8 cellular contexts compared by ENCODE assay signal in the genomic region with DNA sequence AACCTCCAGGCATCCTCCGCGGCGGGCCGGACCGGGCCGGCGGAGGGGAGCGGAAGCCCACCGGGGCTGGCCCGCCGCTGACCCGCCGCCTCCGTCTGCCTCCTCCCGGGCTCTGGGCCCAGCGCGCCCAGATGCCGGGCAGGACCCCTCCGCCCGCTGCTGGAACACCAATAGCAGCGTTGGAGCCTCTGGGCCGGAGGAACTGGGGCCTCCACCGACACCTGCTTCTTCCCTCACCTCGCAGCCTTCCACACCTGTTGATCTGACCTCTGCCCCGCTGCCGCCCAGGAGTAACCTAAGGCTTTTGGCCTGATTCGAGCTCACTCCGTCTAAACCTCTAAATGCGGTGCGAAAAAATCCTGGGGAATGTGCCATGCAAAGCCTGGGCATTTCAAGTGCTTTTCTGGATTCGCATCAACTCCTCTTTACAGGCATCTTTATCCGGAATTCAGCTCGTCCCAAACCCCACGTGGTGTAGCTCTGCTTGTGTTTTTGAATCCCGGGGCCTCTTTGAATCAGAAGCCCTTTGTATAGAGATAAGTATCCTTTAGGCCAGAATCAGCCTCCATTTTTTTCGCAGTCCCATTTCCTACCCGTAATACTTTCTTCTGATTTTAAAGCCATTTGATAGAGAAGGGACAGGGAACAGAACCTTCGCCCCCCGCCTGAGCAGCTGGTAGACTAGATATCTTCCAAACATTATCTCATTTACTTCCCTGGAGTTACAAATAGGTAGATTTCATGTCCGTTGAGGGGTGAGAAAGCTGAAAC. TPM values are rescaled to one million over a fixed set of nuclear protein-coding genes. Genes with fewer than 3 reads are reported as not detected.
DNase-seq lines count a peak whose midpoint lies in the region; ATAC-seq and TF ChIP-seq lines count a peak whose summit lies in the region.

No MANE protein-coding gene starts in this region.

- in situ Hi-C loops in GM18951 (cut with MboI; ENCODE audit: low sequenced_read_pairs, unreplicated experiment), result no loop called here

- H3K36me3 ChIP-seq in ACC112 (ENCODE audit: insufficient read depth, low read length), result peaks cover 4% of the 10 kb centered on the region; the same call in 1 of the 2 replicates
- H3K36me3 ChIP-seq in body of pancreas (replicated peaks in 1 of 2; ENCODE audit: insufficient read depth in 1 of 2, low read depth in 2 of 2), result no peaks in the 10 kb centered on the region

- peaks cover 49% of the 10 kb centered on the region for H3K79me2 ChIP-seq in ACC112 (ENCODE audit: control insufficient read depth, insufficient read depth, low read length, unreplicated experiment)

- no peaks in the 10 kb centered on the region for H3K9me3 Mint-ChIP-seq in stimulated activated naive CD8-positive, alpha-beta T cell treated with anti-CD3 and anti-CD28 coated beads, Interleukin-15, amount 100 ng/mL, for 72 hours

- H3K27me3 ChIP-seq in ACC112 (ENCODE audit: insufficient read depth, low read length), result no peaks in the 10 kb centered on the region
- no peaks in the 10 kb centered on the region for H3K27me3 ChIP-seq in body of pancreas

- peaks cover 41% of the 10 kb centered on the region for H3K4me1 Mint-ChIP-seq in stimulated activated naive CD8-positive, alpha-beta T cell treated with anti-CD3 and anti-CD28 coated beads, Interleukin-15, amount 100 ng/mL, for 72 hours

- intact Hi-C loops in body of pancreas (cut with DNase I), result no loop called here

- H3K4me1 ChIP-seq in ACC112 (ENCODE audit: control insufficient read depth, insufficient read depth, low read length, unreplicated experiment) (peaks cover 40% of the 10 kb centered on the region), body of pancreas (peaks cover 54% of the 10 kb centered on the region)

- peak; percentile 22 for ATAC-seq in body of pancreas
- ATAC-seq in left lobe of liver, result peak; percentile 51
- no peak for ATAC-seq in stimulated activated naive CD8-positive, alpha-beta T cell treated with anti-CD3 and anti-CD28 coated beads, Interleukin-15, amount 100 ng/mL, for 72 hours
- no peak for ATAC-seq in HG03139 (IDR thresholded peaks at IDR 0.05; ENCODE audit: unreplicated experiment)

- DNase-seq in NCI-H2029 (lab: John Stamatoyannopoulos, UW), result peak; percentile 37
- DNase-seq in body of pancreas, result peak; percentile 41 to 58 (median 54)
- peak; percentile 75 for DNase-seq in left lobe of liver (ENCODE audit: low spot score)
- no peak for DNase-seq in stimulated activated naive CD8-positive, alpha-beta T cell treated with anti-CD3 and anti-CD28 coated beads, Interleukin-15, amount 100 ng/mL, for 72 hours
- DNase-seq in NCI-H1092 treated with DMSO at 0.1 percent for 48 hours (lab: John Stamatoyannopoulos, UW), result no peak

- H3K27me3 Mint-ChIP-seq in stimulated activated naive CD8-positive, alpha-beta T cell treated with anti-CD3 and anti-CD28 coated beads, Interleukin-15, amount 100 ng/mL, for 72 hours, result peaks cover 29% of the 10 kb centered on the region

- peak overlapping the region; percentile 78 to 86 for H3K4me3 Mint-ChIP-seq in stimulated activated naive CD8-positive, alpha-beta T cell treated with anti-CD3 and anti-CD28 coated beads, Interleukin-15, amount 100 ng/mL, for 72 hours

- H3K4me3 ChIP-seq in ACC112 (ENCODE audit: low read depth, low read length) (peak overlapping the region; percentile 89), body of pancreas (peak overlapping the region; percentile 19 to 72)

- peak overlapping the region; percentile 32 for H3K27ac ChIP-seq in ACC112 (ENCODE audit: low read depth, low read length)
- peak overlapping the region; percentile 82 to 94 (median 91) for H3K27ac ChIP-seq in body of pancreas

- H3K9me3 ChIP-seq in body of pancreas, result no peaks in the 10 kb centered on the region

- H3K27ac Mint-ChIP-seq in stimulated activated naive CD8-positive, alpha-beta T cell treated with anti-CD3 and anti-CD28 coated beads, Interleukin-15, amount 100 ng/mL, for 72 hours, result peak overlapping the region; percentile 36 to 71

- WGBS in body of pancreas, 2 donors, result 23 to 57% methylated on average over 18 to 38 of the region's 40 CpGs

- H2AFZ ChIP-seq in ACC112 (ENCODE audit: low read length, unreplicated experiment), result peak overlapping the region; percentile 34

- TF ChIP-seq POLR2A in GM18951 (IDR thresholded peaks at IDR 0.05; ENCODE audit: extremely low read depth, insufficient read depth, insufficient read length) (peak; percentile 25), body of pancreas (IDR thresholded peaks at IDR 0.05) (no peak)

- no peak for TF ChIP-seq CTCF in body of pancreas (IDR thresholded peaks at IDR 0.05)

RNA-seq across cellular contexts. Expression of gene CNN3, which starts 0.7 kb away (rescaled TPM):
- total RNA-seq in body of pancreas (10 to 100 TPM; 79.4 to 83.1 TPM), left lobe of liver (80.2 TPM)

Comparison
In these comparisons a context has a peak if more than half of its experiments do, and no peak if none do; other contexts are left out.
1. DNase-seq: peak in NCI-H2029 (single experiment), body of pancreas (4 of 4) and left lobe of liver (single experiment); none in stimulated activated naive CD8-positive, alpha-beta T cell treated with anti-CD3 and anti-CD28 coated beads, Interleukin-15, amount 100 ng/mL, for 72 hours (0 of 2) and NCI-H1092 treated with DMSO at 0.1 percent for 48 hours (single experiment).
2. ATAC-seq: peak in body of pancreas (single experiment) and left lobe of liver (single experiment); none in stimulated activated naive CD8-positive, alpha-beta T cell treated with anti-CD3 and anti-CD28 coated beads, Interleukin-15, amount 100 ng/mL, for 72 hours (single experiment) and HG03139 (single experiment).